12 cellular contexts compared by ENCODE assay signal in genomic region chr10:28429573-28430216, GRCh38.
DNase-seq lines count a peak whose midpoint lies in the region; TF ChIP-seq lines count a peak whose summit lies in the region.
"Had no signal": no experiment of that assay in that cellular context is flagged by ENCODE, and none has a peak within 500 bp of the region (broad histone marks: within the 10 kb centered on the region; RNA-seq: fewer than 3 reads in every experiment).

No MANE protein-coding gene starts in this region.

- no peak for TF ChIP-seq POLR2A in erythroblast (IDR thresholded peaks at IDR 0.05; ENCODE audit: low read length)
- TF ChIP-seq POLR2A in tibial nerve (IDR thresholded peaks at IDR 0.05): no peak
- no peak for TF ChIP-seq POLR2A in Peyer's patch (IDR thresholded peaks at IDR 0.05)

- no peaks in the 10 kb centered on the region for H3K9me3 ChIP-seq in tibial nerve
- no peaks in the 10 kb centered on the region for H3K9me3 ChIP-seq in Peyer's patch
- H3K9me3 ChIP-seq: adrenal gland had no signal

- H3K4me1 ChIP-seq in tibial nerve: peaks cover 0 to 10% (median 0%) of the 10 kb centered on the region in 4 donors
- peaks cover 0 to 6% (median 0%) of the 10 kb centered on the region in 4 donors for H3K4me1 ChIP-seq in Peyer's patch
- H3K4me1 ChIP-seq: adrenal gland had no signal

- H3K36me3 ChIP-seq in tibial nerve: no peaks in the 10 kb centered on the region
- H3K36me3 ChIP-seq in Peyer's patch: no peaks in the 10 kb centered on the region
- H3K36me3 ChIP-seq: adrenal gland had no signal

- no peaks in the 10 kb centered on the region for H3K27me3 ChIP-seq in tibial nerve
- H3K27me3 ChIP-seq in Peyer's patch: no peaks in the 10 kb centered on the region
- H3K27me3 ChIP-seq: adrenal gland had no signal

- H3K4me3 ChIP-seq in AG10803 (ENCODE audit: low read length) (no peak overlapping the region), tibial nerve (no peak overlapping the region), Peyer's patch (no peak overlapping the region)
- H3K4me3 ChIP-seq: adrenal gland had no signal

- 83 to 88% methylated on average over 3 of the region's 3 CpGs for WGBS in tibial nerve, 2 donors

- TF ChIP-seq EP300 in tibial nerve (IDR thresholded peaks at IDR 0.05): no peak

- TF ChIP-seq CTCF in AG10803 (conservative IDR thresholded peaks at IDR 0.05; ENCODE audit: low read length) (no peak), tibial nerve (IDR thresholded peaks at IDR 0.05) (no peak), Peyer's patch (IDR thresholded peaks at IDR 0.05) (no peak)

- DNase-seq in AG10803 (ENCODE audit: low read depth) (peak; percentile 29), ELR (ENCODE audit: low read depth) (peak; percentile 28), OCI-M1 (lab: John Stamatoyannopoulos, UW) (peak; percentile 87), erythroblast (lab: John Stamatoyannopoulos, UW) (peak; percentile 10 to 15), tibial nerve (ENCODE audit: low spot score in 2 of 2) (no peak), ureter (ENCODE audit: low spot score) (no peak), SHP77 (lab: John Stamatoyannopoulos, UW) (no peak), Peyer's patch (no peak)
- DNase-seq: adrenal gland, cerebellar nuclear complex, NCI-H1092 treated with DMSO at 0.1 percent for 48 hours, substantia nigra had no signal

- no peak overlapping the region for H3K27ac ChIP-seq in tibial nerve
- H3K27ac ChIP-seq in Peyer's patch: no peak overlapping the region
- H3K27ac ChIP-seq: adrenal gland had no signal

Comparison
In these comparisons a context has a peak if more than half of its experiments do, and no peak if none do; other contexts are left out.
1. DNase-seq: peak in AG10803 (single experiment), ELR (single experiment), OCI-M1 (single experiment) and erythroblast (2 of 2); none in tibial nerve (0 of 2), ureter (single experiment), SHP77 (0 of 2) and Peyer's patch (0 of 3).